ENCODE assay signal across 1 cellular context in the genomic region with DNA sequence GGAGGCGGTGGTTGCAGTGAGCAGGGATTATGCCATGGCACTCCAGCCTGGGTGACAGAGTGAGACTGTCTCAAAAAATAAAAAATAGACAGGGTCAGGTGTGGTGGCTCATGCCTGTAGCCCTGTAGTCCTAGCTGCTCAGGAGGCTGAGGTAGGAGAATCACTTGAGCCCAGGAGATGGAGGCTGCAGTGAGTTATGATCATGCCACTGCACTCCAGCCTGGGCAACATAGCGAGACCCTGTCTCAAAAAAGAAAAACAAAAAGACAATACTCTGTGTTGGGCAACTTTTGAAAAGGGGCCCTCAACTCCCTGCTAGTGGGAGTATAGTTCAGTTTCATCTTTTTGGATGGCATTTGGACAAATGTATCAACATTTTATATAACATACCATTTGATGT. TPM values are rescaled to one million over a fixed set of nuclear protein-coding genes. Genes with fewer than 3 reads are reported as not detected.
"Had no signal": no experiment of that assay in that cellular context is flagged by ENCODE, and none has a peak within 500 bp of the region (broad histone marks: within the 10 kb centered on the region; RNA-seq: fewer than 3 reads in every experiment).

No MANE protein-coding gene starts in this region.

RNA-seq across cellular contexts. Expression of a gene that starts 5.0 kb away (rescaled TPM):
- total RNA-seq: frontal cortex had no signal
